30 cellular contexts compared by ENCODE assay signal in the genomic region with DNA sequence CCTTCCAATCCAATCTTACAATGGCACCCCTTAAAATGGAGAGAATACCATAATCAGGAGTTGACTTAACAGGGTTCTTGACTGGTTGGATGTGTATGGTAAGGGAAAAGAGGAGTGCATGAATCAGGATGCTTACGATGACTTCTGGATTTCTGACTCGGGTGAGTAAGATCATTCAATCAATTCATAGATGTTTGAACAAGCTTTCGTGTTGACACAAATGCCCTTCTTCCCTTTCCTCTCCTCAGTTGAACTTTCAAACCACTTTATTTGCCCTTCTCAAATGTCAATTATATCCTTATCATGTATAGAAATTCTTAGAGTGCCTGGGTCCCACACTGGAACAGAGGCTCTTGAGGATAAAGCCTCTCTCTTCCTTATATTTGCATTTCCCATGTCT. TPM values are rescaled to one million over a fixed set of nuclear protein-coding genes. Genes with fewer than 3 reads are reported as not detected.
"Had no signal": no experiment of that assay in that cellular context is flagged by ENCODE, and none has a peak within 500 bp of the region (broad histone marks: within the 10 kb centered on the region; RNA-seq: fewer than 3 reads in every experiment).

No MANE protein-coding gene starts in this region.

- H3K9ac ChIP-seq: SK-N-SH had no signal

- H3K36me3 ChIP-seq: cardiac muscle cell, SJSA1 had no signal

- H3K27ac ChIP-seq: cardiac muscle cell, SJSA1 had no signal

- H3K9me3 ChIP-seq: SJSA1, SK-N-SH had no signal

- ATAC-seq: activated CD4-positive, alpha-beta T cell treated with anti-CD3 and anti-CD28 coated beads for 36 hours; activated CD4-positive, CD25-positive, alpha-beta regulatory T cell treated with anti-CD3 and anti-CD28 coated beads, Interleukin-2, amount 50 U/mL, for 24 hours; activated CD8-positive, alpha-beta T cell treated with anti-CD3 and anti-CD28 coated beads, Interleukin-2, amount 10 ng/mL, durations not matched to agents 7 days and 5 days; activated naive CD8-positive, alpha-beta T cell treated with anti-CD3 and anti-CD28 coated beads, Interleukin-2, amount 50 U/mL, for 24 hours; WTC11 had no signal

- H3K4me2 ChIP-seq: SK-N-SH had no signal

- H3K27me3 ChIP-seq: cardiac muscle cell, SJSA1 had no signal

- H3K4me3 ChIP-seq: cardiac muscle cell, SJSA1 had no signal

- DNase-seq: activated CD4-positive, alpha-beta T cell treated with anti-CD3 and anti-CD28 coated beads for 36 hours; activated CD4-positive, alpha-beta T cell treated with anti-CD3 and anti-CD28 coated beads, Interleukin-2, amount 10 ng/mL, durations not matched to agents 7 days and 5 days; activated CD4-positive, alpha-beta T cell treated with anti-CD3 and anti-CD28 coated beads, Interleukin-2, amount 50 U/mL, for 48 hours; activated CD8-positive, alpha-beta T cell treated with anti-CD3 and anti-CD28 coated beads, Interleukin-2, amount 10 ng/mL, durations not matched to agents 7 days and 5 days; activated gamma-delta T cell treated with Interleukin-2 at 50 U/mL for 16 hours; activated naive CD4-positive, alpha-beta T cell treated with anti-CD3 and anti-CD28 coated beads for 36 hours; activated naive CD8-positive, alpha-beta T cell treated with anti-CD3 and anti-CD28 coated beads, Interleukin-2, amount 50 U/mL, for 24 hours; activated T-cell treated with anti-CD3 and anti-CD28 coated beads, Interleukin-2, amount 50 U/mL, for 24 hours; anterior cingulate cortex; Kasumi-1; KG1; MM.1S; MV-4-11; NCI-H1092; NCI-H1436 treated with DMSO at 0.1 percent for 48 hours; NCI-H1694 treated with DMSO at 0.1 percent for 48 hours; NCI-H2029; NCI-H2171 treated with DMSO at 0.1 percent for 48 hours; NCI-H2227 treated with DMSO at 0.1 percent for 48 hours; NCI-H446; NCI-H524 treated with DMSO at 0.1 percent for 48 hours; SHP77 treated with DMSO at 0.1 percent for 48 hours; SK-N-SH had no signal

RNA-seq across cellular contexts. Expression of a gene that starts 25.9 kb away (rescaled TPM):
- total RNA-seq: activated CD4-positive, alpha-beta T cell treated with anti-CD3 and anti-CD28 coated beads for 36 hours; activated CD4-positive, alpha-beta T cell treated with anti-CD3 and anti-CD28 coated beads, Interleukin-2, amount 10 ng/mL, durations not matched to agents 7 days and 5 days; activated CD8-positive, alpha-beta T cell treated with anti-CD3 and anti-CD28 coated beads, Interleukin-2, amount 10 ng/mL, durations not matched to agents 7 days and 5 days; activated naive CD4-positive, alpha-beta T cell treated with anti-CD3 and anti-CD28 coated beads for 36 hours; activated T-helper 1 cell treated with anti-CD3 and anti-CD28 coated beads, Interleukin-12 subunit alpha, Interleukin-12 subunit beta, Interleukin-2, Interleukin-4 antibody, amounts not matched to agents 30 ng/mL and 10 ng/mL and 1 ng/mL, durations not matched to agents 14 hours and 24 hours and 36 hours; cardiac muscle cell; chondrocyte; OCI-LY7; WTC11 had no signal
- polyA plus RNA-seq: cardiac muscle cell, SK-N-SH had no signal
